In the genomic region with DNA sequence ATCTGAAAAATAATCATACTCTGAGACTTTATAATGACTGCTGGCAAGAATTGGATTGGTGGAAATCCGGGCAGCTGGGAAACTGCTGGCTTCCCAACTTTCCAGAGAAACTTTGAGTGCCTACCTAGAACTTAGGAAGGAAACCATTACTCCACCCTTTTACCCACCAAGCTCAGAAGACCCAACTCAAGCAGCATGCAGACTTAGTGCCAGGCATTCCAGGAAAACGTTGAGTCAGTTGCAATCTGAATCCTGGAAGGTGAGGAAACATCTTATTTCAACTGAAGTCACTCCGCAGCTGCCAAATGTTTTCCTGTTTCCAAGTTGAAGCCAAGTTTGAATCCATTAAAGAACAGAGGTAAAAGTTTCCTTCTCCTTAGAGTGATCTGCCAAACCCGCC, we compare ENCODE assay signal across 25 cellular contexts.
A peak's percentile ranks its signal among the peaks of the same experiment; 100 is the strongest.
DNase-seq lines count a peak whose midpoint lies in the region; ATAC-seq and TF ChIP-seq lines count a peak whose summit lies in the region.
"Had no signal": no experiment of that assay in that cellular context is flagged by ENCODE, and none has a peak within 500 bp of the region (broad histone marks: within the 10 kb centered on the region; RNA-seq: fewer than 3 reads in every experiment).

No MANE protein-coding gene starts in this region.

- peaks cover 3% of the 10 kb centered on the region for H3K4me1 ChIP-seq in mesenchymal stem cell (ENCODE audit: control insufficient read depth, insufficient read depth, low read depth, low read length)
- no peaks in the 10 kb centered on the region for H3K4me1 ChIP-seq in A673 (ENCODE audit: insufficient read depth, low read length, poor library complexity, severe bottlenecking)
- H3K4me1 ChIP-seq: SJCRH30 had no signal

- H3K4ac ChIP-seq in mesenchymal stem cell (ENCODE audit: low read depth in 1 of 2, low read length in 2 of 2): no peak overlapping the region

- intact Hi-C loops in A673 (cut with micrococcal nuclease; ENCODE audit: unreplicated experiment): no loop called here

- no peak overlapping the region for H3K9ac ChIP-seq in mesenchymal stem cell (ENCODE audit: low read length)

- no peak overlapping the region for H2BK5ac ChIP-seq in mesenchymal stem cell (ENCODE audit: low read depth, low read length, poor library complexity, severe bottlenecking)

- H3K4me3 ChIP-seq in mesenchymal stem cell (ENCODE audit: insufficient read depth in 1 of 2, low read depth in 1 of 2, low read length in 2 of 2): no peak overlapping the region
- H3K4me3 ChIP-seq in A673 (ENCODE audit: low read depth, low read length, poor library complexity, severe bottlenecking): no peak overlapping the region
- H3K4me3 ChIP-seq: SJCRH30 had no signal

- H3K27ac ChIP-seq in mesenchymal stem cell (ENCODE audit: low read length, poor library complexity, severe bottlenecking) (no peak overlapping the region), A673 (ENCODE audit: low read depth, low read length, poor library complexity, severe bottlenecking) (no peak overlapping the region)
- H3K27ac ChIP-seq: C4-2B, SJCRH30 had no signal

- H3K23ac ChIP-seq in mesenchymal stem cell (ENCODE audit: low read length in 2 of 2): no peak overlapping the region

- no peak overlapping the region for H3K14ac ChIP-seq in mesenchymal stem cell (ENCODE audit: low read length in 2 of 2)

- H3K79me1 ChIP-seq in mesenchymal stem cell (replicated peaks; ENCODE audit: low read length, poor library complexity, severe bottlenecking): no peaks in the 10 kb centered on the region

- H4K8ac ChIP-seq in mesenchymal stem cell (ENCODE audit: low read length): no peak overlapping the region

- peak; percentile 46 for DNase-seq in astrocyte of the hippocampus (ENCODE audit: low read depth, low spot score)
- DNase-seq in mesenchymal stem cell: no peak
- DNase-seq in germinal center (ENCODE audit: low spot score): no peak
- no peak for DNase-seq in A673 (ENCODE audit: low spot score)
- no peak for DNase-seq in CD1c-positive myeloid dendritic cell (ENCODE audit: extremely low spot score)
- DNase-seq: CD8-positive, alpha-beta memory T cell; DMS 273 treated with DMSO at 0.1 percent for 48 hours; DND-41; MV-4-11; NCI-H1105; NCI-H1436 treated with DMSO at 0.1 percent for 48 hours; NCI-H1930; NCI-H2107; NCI-H446; NCI-H526; NCI-H82; NK-92 treated with Interleukin-12 subunit alpha and Interleukin-12 subunit beta, amount 100 ng/mL, for 24 hours; PC-3; SJCRH30 had no signal

- H2BK120ac ChIP-seq in mesenchymal stem cell (ENCODE audit: low read depth, low read length): no peak overlapping the region

- H2AFZ ChIP-seq in mesenchymal stem cell (ENCODE audit: low read depth, low read length): no peak overlapping the region

- H4K91ac ChIP-seq in mesenchymal stem cell (ENCODE audit: low read length): no peak overlapping the region

- no peaks in the 10 kb centered on the region for H3K27me3 ChIP-seq in mesenchymal stem cell (ENCODE audit: control insufficient read depth in 1 of 2, insufficient read depth in 1 of 2, low read length in 2 of 2)
- H3K27me3 ChIP-seq in A673 (replicated peaks; ENCODE audit: insufficient read depth, low read depth, low read length, poor library complexity): no peaks in the 10 kb centered on the region

- H2BK12ac ChIP-seq in mesenchymal stem cell (ENCODE audit: low read length in 2 of 2): no peak overlapping the region

- no peaks in the 10 kb centered on the region for H3K9me3 ChIP-seq in mesenchymal stem cell (ENCODE audit: control insufficient read depth, low read length)
- peaks cover 14% of the 10 kb centered on the region for H3K9me3 ChIP-seq in A673 (ENCODE audit: low read depth, low read length, poor library complexity, severe bottlenecking)
- H3K9me3 ChIP-seq: SJCRH30 had no signal

- H2BK15ac ChIP-seq in mesenchymal stem cell (ENCODE audit: low read depth, poor library complexity, severe bottlenecking): no peak overlapping the region

- CTCF ChIA-PET in A673 (lab: Charles Lee): no interaction called here

- H3K4me2 ChIP-seq in mesenchymal stem cell (ENCODE audit: low read length, poor library complexity, severe bottlenecking): no peak overlapping the region

- H3K36me3 ChIP-seq in mesenchymal stem cell (ENCODE audit: control insufficient read depth in 1 of 2, insufficient read depth in 2 of 2, low read depth in 1 of 2, low read length in 2 of 2): no peaks in the 10 kb centered on the region
- no peaks in the 10 kb centered on the region for H3K36me3 ChIP-seq in A673 (ENCODE audit: insufficient read depth, low read length, poor library complexity, severe bottlenecking)
- H3K36me3 ChIP-seq: SJCRH30 had no signal

- peak overlapping the region; percentile 31 for H2AK5ac ChIP-seq in mesenchymal stem cell (ENCODE audit: low read length, severe bottlenecking)

- 79% methylated on average over 3 of the region's 4 CpGs for WGBS in mesenchymal stem cell

- no peak for TF ChIP-seq CTCF in A673 (conservative IDR thresholded peaks at IDR 0.05; ENCODE audit: low read depth, low read length)

- H3K18ac ChIP-seq in mesenchymal stem cell (ENCODE audit: low read depth in 1 of 2, low read length in 2 of 2): no peak overlapping the region

- ATAC-seq in esophagus mucosa (peak; percentile 37), GM19397 (IDR thresholded peaks at IDR 0.05; ENCODE audit: unreplicated experiment) (no peak)
- ATAC-seq: HCT116, PC-3, Right ventricle myocardium inferior, SK-N-SH treated with all-trans-retinoic acid at 6 μM for 48 hours had no signal

- no TSS peak for BruUV-seq in A673 (replicated peaks; lab: Mats Ljungman, UMichigan)

- POLR2A ChIA-PET in A673 (lab: Charles Lee; ENCODE audit: low non-redundant PET): no interaction called here
